In the genomic region with DNA sequence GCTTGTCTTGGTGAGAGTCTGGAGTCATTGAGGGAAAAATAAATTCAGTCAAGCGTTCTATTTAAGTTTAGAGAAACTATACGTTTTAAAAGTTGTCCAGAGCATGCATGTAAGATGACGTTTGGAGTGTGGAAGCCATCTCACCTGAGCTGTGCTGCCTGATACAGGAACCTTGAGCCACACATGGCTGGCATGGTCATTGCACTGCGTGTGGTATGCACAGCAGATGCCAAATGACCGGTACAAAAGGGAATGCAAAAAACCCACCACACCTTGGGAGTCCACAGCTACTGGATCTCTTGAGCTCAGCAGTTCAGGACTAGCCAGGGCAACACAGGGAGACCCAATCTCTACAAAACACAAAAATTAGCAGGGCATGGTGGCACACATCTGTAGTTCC, we compare ENCODE assay signal across 16 cellular contexts. TPM values are rescaled to one million over a fixed set of nuclear protein-coding genes. Genes with fewer than 3 reads are reported as not detected.
A peak's percentile ranks its signal among the peaks of the same experiment; 100 is the strongest.
DNase-seq lines count a peak whose midpoint lies in the region; ATAC-seq and TF ChIP-seq lines count a peak whose summit lies in the region.
"Had no signal": no experiment of that assay in that cellular context is flagged by ENCODE, and none has a peak within 500 bp of the region (broad histone marks: within the 10 kb centered on the region; RNA-seq: fewer than 3 reads in every experiment).

No MANE protein-coding gene starts in this region.

- H3K36me3 ChIP-seq in left ventricle myocardium inferior, result peaks cover 7% of the 10 kb centered on the region
- H3K36me3 ChIP-seq: SJCRH30 had no signal

- POLR2A ChIA-PET in RWPE1 (lab: Yijun Ruan, JAX; ENCODE audit: low non-redundant PET), result interaction anchor here (1.0 kb wide), 1 partner anchor 1303 kb away, joined by 8 read pairs; no protein-coding TSS in a partner anchor
- POLR2A ChIA-PET in WTC11 (lab: Charles Lee), result no interaction called here

- H3K27me3 Mint-ChIP-seq in WTC11 (ENCODE audit: low read depth), result no peaks in the 10 kb centered on the region

- H3K4me1 Mint-ChIP-seq in WTC11, result peaks cover 7% of the 10 kb centered on the region

- H3K4me1 ChIP-seq in left ventricle myocardium inferior (peaks cover 28% of the 10 kb centered on the region), right cardiac atrium (ENCODE audit: control insufficient read depth, insufficient read depth, low read length) (peaks cover 3% of the 10 kb centered on the region)
- H3K4me1 ChIP-seq: SJCRH30 had no signal

- TF ChIP-seq CTCF in left ventricle myocardium inferior (IDR thresholded peaks at IDR 0.05; ENCODE audit: borderline replicate concordance) (no peak), RWPE1 (conservative IDR thresholded peaks at IDR 0.05; ENCODE audit: low read depth) (no peak), GM20000 (IDR thresholded peaks at IDR 0.05; ENCODE audit: extremely low read depth, missing control alignments) (no peak), WTC11 (IDR thresholded peaks at IDR 0.05) (no peak)

- no peaks in the 10 kb centered on the region for H3K9me3 Mint-ChIP-seq in WTC11

- H3K27ac ChIP-seq in left ventricle myocardium inferior (replicated peaks) (peak overlapping the region; percentile 30), right cardiac atrium (ENCODE audit: low read length) (no peak overlapping the region), RWPE1 (peak overlapping the region; percentile 35)
- H3K27ac ChIP-seq: C4-2B, SJCRH30 had no signal

- CTCF ChIA-PET in RWPE1 (lab: Yijun Ruan, JAX), result interaction anchor here (0.6 to 0.7 kb wide), 2 partner anchors 109 to 130 kb away, joined by 3 to 4 read pairs; no protein-coding TSS in a partner anchor
- CTCF ChIA-PET in WTC11 (lab: Charles Lee), result no interaction called here

- no peak for ATAC-seq in right cardiac atrium
- no peak for ATAC-seq in WTC11

- H3K36me3 Mint-ChIP-seq in WTC11, result no peaks in the 10 kb centered on the region

- DNase-seq in left ventricle myocardium inferior (no peak), right cardiac atrium (no peak), RWPE1 (ENCODE audit: low spot score) (no peak), mesenteric fat pad (ENCODE audit: low spot score) (peak; percentile 51), GM20000 (ENCODE audit: low spot score) (no peak), NCI-H2171 treated with DMSO at 0.1 percent for 48 hours (lab: John Stamatoyannopoulos, UW) (no peak), WTC11 (ENCODE audit: low spot score) (no peak)
- DNase-seq: DMS79, KBM-7, NCI-H1417, NCI-H187, NCI-H226, NCI-H524 treated with DMSO at 0.1 percent for 48 hours, SJCRH30 had no signal

- H3K4me3 ChIP-seq in left ventricle myocardium inferior (no peak overlapping the region), right cardiac atrium (ENCODE audit: low read length) (no peak overlapping the region)
- H3K4me3 ChIP-seq: SJCRH30 had no signal

- no peaks in the 10 kb centered on the region for H3K27me3 ChIP-seq in left ventricle myocardium inferior (ENCODE audit: low read depth)
- no peaks in the 10 kb centered on the region for H3K27me3 ChIP-seq in right cardiac atrium (ENCODE audit: control insufficient read depth, insufficient read depth)
- H3K27me3 ChIP-seq: SJCRH30 had no signal

- no peak overlapping the region for H3K4me3 Mint-ChIP-seq in WTC11

- 88% methylated on average over 5 of the region's 5 CpGs for WGBS in right cardiac atrium

- intact Hi-C loops in left ventricle myocardium inferior (cut with micrococcal nuclease), result no loop called here
- intact Hi-C loops in right cardiac atrium (cut with DNase I), result loop anchor here in 2 of 4 donors (10.0 kb wide), 2 partner anchors 148 to 158 kb away; partner anchors contain the start of gene IMP4 (in 1 of the 2)

- no peaks in the 10 kb centered on the region for H3K9me3 ChIP-seq in left ventricle myocardium inferior (replicated peaks)
- H3K9me3 ChIP-seq in right cardiac atrium (ENCODE audit: control insufficient read depth, low read length), result no peaks in the 10 kb centered on the region
- H3K9me3 ChIP-seq: SJCRH30 had no signal

- H3K27ac Mint-ChIP-seq in WTC11, result no peak overlapping the region

TF ChIP-seq in WTC11, 78 proteins besides CTCF, POLR2A, EP300 and RAD21 (continues in another document):
- TF ChIP-seq GTF2I (CRISPR knock-in tag; conservative IDR thresholded peaks at IDR 0.05) (no peak), ZNF281 (CRISPR knock-in tag; IDR thresholded peaks at IDR 0.05) (no peak), FOXP1 (CRISPR knock-in tag; IDR thresholded peaks at IDR 0.05; ENCODE audit: borderline replicate concordance) (no peak), ELF4 (CRISPR knock-in tag; IDR thresholded peaks at IDR 0.05; ENCODE audit: low read depth) (no peak), ATF1 (CRISPR knock-in tag; IDR thresholded peaks at IDR 0.05) (no peak)
- TF ChIP-seq, protein P1, sequence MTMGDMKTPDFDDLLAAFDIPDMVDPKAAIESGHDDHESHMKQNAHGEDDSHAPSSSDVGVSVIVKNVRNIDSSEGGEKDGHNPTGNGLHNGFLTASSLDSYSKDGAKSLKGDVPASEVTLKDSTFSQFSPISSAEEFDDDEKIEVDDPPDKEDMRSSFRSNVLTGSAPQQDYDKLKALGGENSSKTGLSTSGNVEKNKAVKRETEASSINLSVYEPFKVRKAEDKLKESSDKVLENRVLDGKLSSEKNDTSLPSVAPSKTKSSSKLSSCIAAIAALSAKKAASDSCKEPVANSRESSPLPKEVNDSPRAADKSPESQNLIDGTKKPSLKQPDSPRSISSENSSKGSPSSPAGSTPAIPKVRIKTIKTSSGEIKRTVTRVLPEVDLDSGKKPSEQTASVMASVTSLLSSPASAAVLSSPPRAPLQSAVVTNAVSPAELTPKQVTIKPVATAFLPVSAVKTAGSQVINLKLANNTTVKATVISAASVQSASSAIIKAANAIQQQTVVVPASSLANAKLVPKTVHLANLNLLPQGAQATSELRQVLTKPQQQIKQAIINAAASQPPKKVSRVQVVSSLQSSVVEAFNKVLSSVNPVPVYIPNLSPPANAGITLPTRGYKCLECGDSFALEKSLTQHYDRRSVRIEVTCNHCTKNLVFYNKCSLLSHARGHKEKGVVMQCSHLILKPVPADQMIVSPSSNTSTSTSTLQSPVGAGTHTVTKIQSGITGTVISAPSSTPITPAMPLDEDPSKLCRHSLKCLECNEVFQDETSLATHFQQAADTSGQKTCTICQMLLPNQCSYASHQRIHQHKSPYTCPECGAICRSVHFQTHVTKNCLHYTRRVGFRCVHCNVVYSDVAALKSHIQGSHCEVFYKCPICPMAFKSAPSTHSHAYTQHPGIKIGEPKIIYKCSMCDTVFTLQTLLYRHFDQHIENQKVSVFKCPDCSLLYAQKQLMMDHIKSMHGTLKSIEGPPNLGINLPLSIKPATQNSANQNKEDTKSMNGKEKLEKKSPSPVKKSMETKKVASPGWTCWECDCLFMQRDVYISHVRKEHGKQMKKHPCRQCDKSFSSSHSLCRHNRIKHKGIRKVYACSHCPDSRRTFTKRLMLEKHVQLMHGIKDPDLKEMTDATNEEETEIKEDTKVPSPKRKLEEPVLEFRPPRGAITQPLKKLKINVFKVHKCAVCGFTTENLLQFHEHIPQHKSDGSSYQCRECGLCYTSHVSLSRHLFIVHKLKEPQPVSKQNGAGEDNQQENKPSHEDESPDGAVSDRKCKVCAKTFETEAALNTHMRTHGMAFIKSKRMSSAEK (CRISPR knock-in tag; IDR thresholded peaks at IDR 0.05; ENCODE audit: borderline replicate concordance), result no peak

RNA-seq across cellular contexts. Expression of gene MZT2B, which starts 4.3 kb away (rescaled TPM):
- total RNA-seq in left ventricle myocardium inferior (422 TPM), right cardiac atrium (100 to 1,000 TPM; 222 to 339 (median 260) TPM), mesenteric fat pad (132 TPM), WTC11 (2021) (183 to 225 TPM (median 220 TPM) in 3 replicates)
- 287 TPM for polyA plus RNA-seq in right cardiac atrium

RNA-seq across cellular contexts. Expression of gene SMPD4, which starts 5.0 kb away (rescaled TPM):
- 26.7 TPM for total RNA-seq in left ventricle myocardium inferior
- total RNA-seq in right cardiac atrium, result 10 to 100 TPM; 22.3 to 24.8 (median 24.2) TPM
- polyA plus RNA-seq in right cardiac atrium, result 19.9 TPM
- total RNA-seq in mesenteric fat pad, result 32.7 TPM
- total RNA-seq in WTC11 (2021), result 76.7 to 95.8 TPM (median 81.1 TPM) in 3 replicates

RNA-seq across cellular contexts. Expression of gene TUBA3E, which starts 11.8 kb away (rescaled TPM):
- total RNA-seq in left ventricle myocardium inferior (47.1 TPM), right cardiac atrium (10 to 100 TPM in 2 of 4 donors, 1 to 10 TPM in 2; 2.8 to 17.2 (median 9.4) TPM), mesenteric fat pad (not detected), WTC11 (2021) (0.18 TPM in 1 of 3 replicates, not detected in the others)
- polyA plus RNA-seq in right cardiac atrium, result 28.8 TPM
- total RNA-seq: H1, SJCRH30 had no signal
- polyA plus RNA-seq: H1 had no signal

RNA-seq across cellular contexts. Expression of gene CCDC74B, which starts 41.5 kb away (rescaled TPM):
- 0.44 TPM for total RNA-seq in left ventricle myocardium inferior
- total RNA-seq in right cardiac atrium, result 1 to 10 TPM in 2 of 4 donors, under 1 TPM in 2; 0.72 to 2.2 (median 1.1) TPM
- polyA plus RNA-seq in right cardiac atrium, result 1.9 TPM
- 0.64 TPM for total RNA-seq in mesenteric fat pad
- total RNA-seq in WTC11 (2021), result 2.8 to 5.4 TPM (median 3.4 TPM) in 3 replicates

RNA-seq across cellular contexts. Expression of gene POTEF, which starts 57.4 kb away (rescaled TPM):
- not detected for total RNA-seq in left ventricle myocardium inferior
- total RNA-seq in right cardiac atrium, result under 1 TPM in 3 of 4 donors, not detected in 1; 0.08 to 0.23 (median 0.15) TPM
- 0.05 TPM for polyA plus RNA-seq in right cardiac atrium
- not detected for total RNA-seq in mesenteric fat pad
- 10.5 to 13.6 TPM (median 13.3 TPM) in 3 replicates for total RNA-seq in WTC11 (2021)
